ENCODE assay signal across 12 cellular contexts in the genomic region with DNA sequence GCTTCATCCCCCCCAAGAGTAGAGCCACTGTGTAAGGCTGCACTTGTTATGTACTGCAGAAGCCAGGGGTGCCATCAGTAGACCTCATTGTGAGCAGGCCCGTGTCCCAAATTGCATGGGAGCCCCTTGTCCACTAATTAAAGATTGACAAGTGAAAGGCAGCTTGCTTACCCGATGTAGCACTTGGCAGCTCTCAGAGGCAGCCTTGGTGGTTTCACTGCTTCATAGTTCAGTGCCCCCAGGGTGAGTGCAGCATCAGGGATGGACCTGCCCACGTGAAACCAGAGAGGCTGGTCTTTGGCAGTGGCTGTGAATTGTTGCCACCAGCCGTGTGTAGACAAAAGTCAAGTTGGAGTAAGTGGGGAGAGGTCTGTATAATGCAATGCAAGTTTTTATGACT. TPM values are rescaled to one million over a fixed set of nuclear protein-coding genes. Genes with fewer than 3 reads are reported as not detected.
DNase-seq lines count a peak whose midpoint lies in the region; ATAC-seq and TF ChIP-seq lines count a peak whose summit lies in the region.
"Had no signal": no experiment of that assay in that cellular context is flagged by ENCODE, and none has a peak within 500 bp of the region (broad histone marks: within the 10 kb centered on the region; RNA-seq: fewer than 3 reads in every experiment).

No MANE protein-coding gene starts in this region.

- TF ChIP-seq POLR2A in gastrocnemius medialis (IDR thresholded peaks at IDR 0.05) = no peak

- 36 to 37% methylated on average over 4 of the region's 4 CpGs for WGBS in aorta, 2 donors

- no peak overlapping the region for H3K4me2 ChIP-seq in osteoblast (ENCODE audit: insufficient read depth, low read length)

- H3K27me3 Mint-ChIP-seq in HFFc6 (ENCODE audit: insufficient read depth) = no peaks in the 10 kb centered on the region; the same call in 1 of the 2 replicates

- H3K27ac ChIP-seq in osteoblast (ENCODE audit: low read depth, low read length) = peak overlapping the region; percentile 30
- H3K27ac ChIP-seq in gastrocnemius medialis = no peak overlapping the region
- H3K27ac ChIP-seq in aorta (ENCODE audit: low read depth in 1 of 2, low read length in 2 of 2) = no peak overlapping the region

- intact Hi-C loops in gastrocnemius medialis (cut with DNase I; ENCODE audit: low total_unique reads) = no loop called here
- intact Hi-C loops in aorta (cut with DNase I) = no loop called here

- no peak overlapping the region for H2AFZ ChIP-seq in osteoblast (ENCODE audit: low read length)

- ATAC-seq in GM19025 (IDR thresholded peaks at IDR 0.05; ENCODE audit: low read depth, unreplicated experiment) = peak; percentile 63
- peak; percentile 60 for ATAC-seq in HG03575 (IDR thresholded peaks at IDR 0.05; ENCODE audit: extremely low read depth, insufficient number of reproducible peaks, low FRiP score, unreplicated experiment)
- ATAC-seq in HG03025 (IDR thresholded peaks at IDR 0.05; ENCODE audit: low FRiP score, unreplicated experiment) = no peak
- no peak for ATAC-seq in gastrocnemius medialis
- ATAC-seq in aorta (ENCODE audit: low FRiP score) = no peak

- H3K79me2 ChIP-seq in osteoblast (ENCODE audit: insufficient read depth, low read length) = peaks cover 81% of the 10 kb centered on the region

- H3K4me3 ChIP-seq in osteoblast (ENCODE audit: insufficient read depth, low read length) (no peak overlapping the region), gastrocnemius medialis (no peak overlapping the region), aorta (ENCODE audit: low read length in 2 of 2) (no peak overlapping the region)

- in situ Hi-C loops in gastrocnemius medialis (cut with MboI; ENCODE audit: low sequenced_read_pairs in 4 of 4) = no loop called here

- H3K9me3 ChIP-seq in osteoblast (ENCODE audit: low read depth, low read length) (no peaks in the 10 kb centered on the region), gastrocnemius medialis (no peaks in the 10 kb centered on the region), aorta (ENCODE audit: control insufficient read depth, low read length) (no peaks in the 10 kb centered on the region)

- no peak for DNase-seq in HFFc6
- no peak for DNase-seq in osteoblast (ENCODE audit: insufficient read length, low spot score, missing footprints)
- no peak for DNase-seq in RPMI8226
- no peak for DNase-seq in gastrocnemius medialis
- DNase-seq in aorta = no peak
- DNase-seq: activated naive CD4-positive, alpha-beta T cell treated with Interleukin-2 at 50 U/mL for 16 hours; effector memory CD4-positive, alpha-beta T cell; NCI-H1092; OCI-M1 had no signal

- no peak overlapping the region; the same call in 1 of the 2 replicates for H3K4me3 Mint-ChIP-seq in HFFc6

- no peaks in the 10 kb centered on the region for H3K9me3 Mint-ChIP-seq in HFFc6

- H3K27ac Mint-ChIP-seq in HFFc6 = peak overlapping the region; percentile 70

- H4K20me1 ChIP-seq in osteoblast (ENCODE audit: insufficient read depth, low read length) = peaks cover 58% of the 10 kb centered on the region

- peaks cover 87% of the 10 kb centered on the region for H3K36me3 ChIP-seq in osteoblast (ENCODE audit: insufficient read depth, low read length)
- H3K36me3 ChIP-seq in gastrocnemius medialis = peaks cover 0 to 27% of the 10 kb centered on the region in 2 donors
- H3K36me3 ChIP-seq in aorta (ENCODE audit: control insufficient read depth in 1 of 2, insufficient read depth in 2 of 2, low read length in 1 of 2) = peaks cover 0 to 14% of the 10 kb centered on the region in 2 donors

- H3K4me1 ChIP-seq in osteoblast (ENCODE audit: insufficient read depth, low read length) (peaks cover 13% of the 10 kb centered on the region), gastrocnemius medialis (peaks cover 0 to 9% of the 10 kb centered on the region in 2 donors), aorta (ENCODE audit: control insufficient read depth in 1 of 2, insufficient read depth in 2 of 2, low read length in 2 of 2) (peaks cover 0 to 7% of the 10 kb centered on the region in 2 donors)

- H3K27me3 ChIP-seq in osteoblast (ENCODE audit: insufficient read depth, low read length) = no peaks in the 10 kb centered on the region
- no peaks in the 10 kb centered on the region for H3K27me3 ChIP-seq in gastrocnemius medialis
- H3K27me3 ChIP-seq in aorta (ENCODE audit: control insufficient read depth in 1 of 2, insufficient read depth in 2 of 2, low read length in 1 of 2) = no peaks in the 10 kb centered on the region

- peaks cover 34% of the 10 kb centered on the region for H3K4me1 Mint-ChIP-seq in HFFc6 (ENCODE audit: low read depth)

- no peak for TF ChIP-seq CTCF in HFFc6 (IDR thresholded peaks at IDR 0.05)
- TF ChIP-seq CTCF in osteoblast (IDR thresholded peaks at IDR 0.05; ENCODE audit: extremely low read depth, low read depth, low read length) = no peak
- no peak for TF ChIP-seq CTCF in gastrocnemius medialis (IDR thresholded peaks at IDR 0.05 in 4 of 5, conservative IDR thresholded peaks at IDR 0.05 in 1 of 5)

- H3K36me3 Mint-ChIP-seq in HFFc6 (ENCODE audit: low read depth) = peaks cover 50% of the 10 kb centered on the region

RNA-seq across cellular contexts. Expression of a gene that starts 13.3 kb away (rescaled TPM):
- total RNA-seq in HFFc6 (2021; fragmentation: NEBNext Ultra II Directional; extraction: Animal tissue kit (Norgen Biotek cat#: 25700)) = 100 to 1,000 TPM; 434 to 602 (median 568) TPM
- total RNA-seq in osteoblast (312 and 425 TPM in 2 replicates), gastrocnemius medialis (10 to 100 TPM in 3 of 4 donors, 1 to 10 TPM in 1; 6.3 to 29.7 (median 13.5) TPM), aorta (100 to 1,000 TPM; 155 to 257 TPM)
- polyA plus RNA-seq in aorta = 100 to 1,000 TPM; 137 to 187 TPM

RNA-seq across cellular contexts. Expression of a gene that starts 55.7 kb away (rescaled TPM):
- 10 to 100 TPM; 35.2 to 44.4 (median 39.0) TPM for total RNA-seq in HFFc6 (2021; fragmentation: NEBNext Ultra II Directional; extraction: Animal tissue kit (Norgen Biotek cat#: 25700))
- total RNA-seq in osteoblast (61.9 and 65.5 TPM in 2 replicates), gastrocnemius medialis (100 to 1,000 TPM; 102 to 166 (median 124) TPM), aorta (10 to 100 TPM; 26.0 to 31.6 TPM)
- 10 to 100 TPM; 17.9 to 25.2 TPM for polyA plus RNA-seq in aorta

Comparison
In these comparisons a context has a peak if more than half of its experiments do, and no peak if none do; other contexts are left out.
1. ATAC-seq: peak in GM19025 (single experiment) and HG03575 (single experiment); none in HG03025 (single experiment), gastrocnemius medialis (0 of 2) and aorta (single experiment).
2. RNA of a gene that starts 13.3 kb away (total RNA-seq): 434 to 602 TPM in HFFc6, 312 to 425 TPM in osteoblast and 155 to 257 TPM in aorta; 6.3 to 29.7 TPM in gastrocnemius medialis; every median in the first group is over 4 times any median in the second.